In the genomic region with DNA sequence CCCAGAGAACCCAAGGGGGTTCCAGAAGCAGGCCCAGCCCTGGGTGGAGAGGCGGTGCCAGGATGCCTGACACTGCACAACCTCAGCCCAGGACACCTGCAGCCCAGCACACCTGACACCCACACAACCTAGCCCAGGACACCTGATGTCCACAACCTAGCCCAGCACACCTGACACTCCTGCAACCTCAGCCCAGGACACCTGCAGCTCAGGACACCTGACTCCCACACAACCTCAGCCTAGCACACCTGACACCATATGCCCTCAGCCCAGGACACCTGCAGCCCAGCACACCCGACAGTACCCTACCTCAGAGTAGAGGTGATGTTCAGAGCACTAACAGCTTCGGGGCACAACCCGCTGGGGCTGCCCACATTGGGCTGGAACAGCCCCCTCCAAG, we compare ENCODE assay signal across 16 cellular contexts.
DNase-seq lines count a peak whose midpoint lies in the region; ATAC-seq, FAIRE-seq and TF ChIP-seq lines count a peak whose summit lies in the region.
"Had no signal": no experiment of that assay in that cellular context is flagged by ENCODE, and none has a peak within 500 bp of the region (broad histone marks: within the 10 kb centered on the region; RNA-seq: fewer than 3 reads in every experiment).

No MANE protein-coding gene starts in this region.

- H3K27me3 ChIP-seq in spleen (replicated peaks in 1 of 7), result peaks cover 0 to 46% (median 13%) of the 10 kb centered on the region in 7 donors

- intact Hi-C loops in kidney (cut with DNase I), result no loop called here
- intact Hi-C loops in spleen (cut with DNase I; ENCODE audit: low total_unique reads), result no loop called here

- no peak overlapping the region for H3K9ac ChIP-seq in kidney (ENCODE audit: low read length in 2 of 2)
- H3K9ac ChIP-seq: GM23248 had no signal

- peak; percentile 38 for DNase-seq in activated CD8-positive, alpha-beta memory T cell treated with anti-CD3 and anti-CD28 coated beads, Interleukin-2, amount 50 U/mL, for 48 hours
- no peak for DNase-seq in activated CD8-positive, alpha-beta memory T cell treated with anti-CD3 and anti-CD28 coated beads, Interleukin-2, amount 50 U/mL, for 4 hours
- peak; percentile 33 for DNase-seq in RPMI8226
- peak; percentile 22 for DNase-seq in kidney
- DNase-seq in spleen, result peak; percentile 65
- DNase-seq in foreskin melanocyte, result no peak
- no peak for DNase-seq in GM20000 (ENCODE audit: low spot score)
- DNase-seq: ACHN; CD4-positive, alpha-beta memory T cell; DMS79 treated with DMSO at 0.1 percent for 48 hours; EL; GM23248 had no signal

- peaks cover 6 to 8% of the 10 kb centered on the region in 2 donors for H3K4me1 ChIP-seq in kidney (ENCODE audit: control insufficient read depth in 1 of 2, insufficient read depth in 1 of 2, low read depth in 1 of 2, low read length in 2 of 2)
- peaks cover 8 to 17% (median 11%) of the 10 kb centered on the region in 6 donors for H3K4me1 ChIP-seq in spleen

- H3K36me3 ChIP-seq in kidney (ENCODE audit: control insufficient read depth in 1 of 2, insufficient read depth in 2 of 2, low read length in 2 of 2) (no peaks in the 10 kb centered on the region), spleen (no peaks in the 10 kb centered on the region)

- H3K4me3 ChIP-seq in kidney (ENCODE audit: low read length in 2 of 2) (no peak overlapping the region), spleen (no peak overlapping the region)
- H3K4me3 ChIP-seq: GM23248 had no signal

- ATAC-seq in GM21447 (IDR thresholded peaks at IDR 0.05; ENCODE audit: unreplicated experiment), result no peak

- FAIRE-seq in kidney (lab: Jason Lieb, UNC), result no peak
- FAIRE-seq: G401.6, GM12891, GM19239 had no signal

- peaks cover 0 to 4% of the 10 kb centered on the region in 2 donors for H3K9me3 ChIP-seq in kidney (ENCODE audit: control insufficient read depth in 1 of 2, low read length in 2 of 2)
- H3K9me3 ChIP-seq in spleen, result peaks cover 0 to 8% (median 2%) of the 10 kb centered on the region in 8 donors

- no peak for TF ChIP-seq POLR2A in spleen (IDR thresholded peaks at IDR 0.05)

- H3K27ac ChIP-seq in kidney (ENCODE audit: low read depth in 2 of 2, low read length in 2 of 2), result no peak overlapping the region
- no peak overlapping the region for H3K27ac ChIP-seq in spleen
- H3K27ac ChIP-seq: GM23248 had no signal

- no peak for TF ChIP-seq CTCF in kidney (IDR thresholded peaks at IDR 0.05; ENCODE audit: borderline replicate concordance, extremely low read depth, insufficient read depth)
- no peak for TF ChIP-seq CTCF in spleen (IDR thresholded peaks at IDR 0.05 in 8 of 11, conservative IDR thresholded peaks at IDR 0.05 in 3 of 11)
- TF ChIP-seq CTCF in GM20000 (IDR thresholded peaks at IDR 0.05; ENCODE audit: extremely low read depth, missing control alignments), result no peak

- 86 to 93% (median 92%) methylated on average over 3 to 4 of the region's 4 CpGs for WGBS in spleen, 5 donors

Comparison
In these comparisons a context has a peak if more than half of its experiments do, and no peak if none do; other contexts are left out.
1. DNase-seq: peak in activated CD8-positive, alpha-beta memory T cell treated with anti-CD3 and anti-CD28 coated beads, Interleukin-2, amount 50 U/mL, for 48 hours (single experiment), RPMI8226 (single experiment), kidney (single experiment) and spleen (single experiment); none in activated CD8-positive, alpha-beta memory T cell treated with anti-CD3 and anti-CD28 coated beads, Interleukin-2, amount 50 U/mL, for 4 hours (single experiment), foreskin melanocyte (single experiment) and GM20000 (single experiment).